8 cellular contexts compared by ENCODE assay signal in the genomic region with DNA sequence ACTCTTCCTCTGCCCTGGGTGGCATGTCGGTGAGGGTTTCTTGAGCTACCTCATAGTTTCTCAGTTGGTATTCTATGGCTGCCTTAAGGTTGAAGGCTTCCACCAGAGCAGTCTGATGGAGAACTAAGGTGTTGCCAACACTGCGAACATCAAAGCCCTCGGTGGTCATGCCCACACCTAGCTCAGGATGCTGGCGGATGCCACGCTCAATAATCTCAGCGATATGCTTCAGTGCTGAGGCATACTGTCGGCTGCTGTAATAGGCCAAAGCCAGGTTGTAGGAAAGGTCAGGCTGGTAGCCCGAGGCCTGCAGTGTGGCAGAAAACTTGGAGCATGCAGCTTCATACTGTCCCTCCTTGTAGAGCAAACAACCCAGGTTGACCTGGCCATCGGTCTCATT.
DNase-seq lines count a peak whose midpoint lies in the region; ATAC-seq, FAIRE-seq and TF ChIP-seq lines count a peak whose summit lies in the region.

No MANE protein-coding gene starts in this region.

- H3K4me1 Mint-ChIP-seq in activated CD4-positive, alpha-beta T cell treated with anti-CD3 and anti-CD28 coated beads, Interleukin-2, amount 10 ng/mL, durations not matched to agents 7 days and 5 days = peaks cover 10% of the 10 kb centered on the region
- H3K4me1 Mint-ChIP-seq in activated naive CD8-positive, alpha-beta T cell treated with anti-CD3 and anti-CD28 coated beads, Interleukin-2, amount 10 ng/mL, durations not matched to agents 7 days and 5 days = no peaks in the 10 kb centered on the region

- no peaks in the 10 kb centered on the region for H3K27me3 Mint-ChIP-seq in activated CD4-positive, alpha-beta T cell treated with anti-CD3 and anti-CD28 coated beads, Interleukin-2, amount 10 ng/mL, durations not matched to agents 7 days and 5 days
- H3K27me3 Mint-ChIP-seq in activated naive CD8-positive, alpha-beta T cell treated with anti-CD3 and anti-CD28 coated beads, Interleukin-2, amount 10 ng/mL, durations not matched to agents 7 days and 5 days = peaks cover 17% of the 10 kb centered on the region

- H3K9ac ChIP-seq in HepG2 (ENCODE audit: insufficient read depth, low read depth, low read length) = peak overlapping the region; percentile 95

- peak overlapping the region; percentile 89 for H3K4me3 Mint-ChIP-seq in activated CD4-positive, alpha-beta T cell treated with anti-CD3 and anti-CD28 coated beads, Interleukin-2, amount 10 ng/mL, durations not matched to agents 7 days and 5 days
- peak overlapping the region; percentile 89 for H3K4me3 Mint-ChIP-seq in activated naive CD8-positive, alpha-beta T cell treated with anti-CD3 and anti-CD28 coated beads, Interleukin-2, amount 10 ng/mL, durations not matched to agents 7 days and 5 days

- no peak for TF ChIP-seq POLR2A in HepG2 (IDR thresholded peaks at IDR 0.05; ENCODE audit: insufficient read depth in 1 of 2, low read depth in 2 of 2, low read length in 2 of 2)
- no peak for TF ChIP-seq POLR2A in testis (IDR thresholded peaks at IDR 0.05)

- no peak for ATAC-seq in activated naive CD8-positive, alpha-beta T cell treated with anti-CD3 and anti-CD28 coated beads, Interleukin-2, amount 10 ng/mL, durations not matched to agents 7 days and 5 days (ENCODE audit: low read depth)
- peak; percentile 2; the same call in 1 of the 3 replicates for ATAC-seq in HepG2
- no peak for ATAC-seq in HG02571 (IDR thresholded peaks at IDR 0.05; ENCODE audit: unreplicated experiment)

- WGBS in HepG2 (ENCODE audit: low lambda C conversion rate) = 84% methylated on average over 9 of the region's 9 CpGs
- 45 to 72% methylated on average over 5 to 8 of the region's 9 CpGs for WGBS in testis, 2 donors

- H4K20me1 ChIP-seq in HepG2 (ENCODE audit: insufficient read depth, low read length) = no peaks in the 10 kb centered on the region

- CTCF ChIA-PET in activated CD4-positive, alpha-beta T cell treated with anti-CD3 and anti-CD28 coated beads, Interleukin-2, amount 10 ng/mL, durations not matched to agents 7 days and 5 days (lab: Charles Lee) = interaction anchor here (0.7 kb wide), 1 partner anchor 71 kb away, joined by 5 read pairs; no protein-coding TSS in a partner anchor
- CTCF ChIA-PET in HepG2 (lab: Yijun Ruan, JAX; ENCODE audit: low intra/inter-chr PET ratio, low total read pairs) = no interaction called here

- H2AFZ ChIP-seq in HepG2 (ENCODE audit: low read length) = no peak overlapping the region

- POLR2A ChIA-PET in activated CD4-positive, alpha-beta T cell treated with anti-CD3 and anti-CD28 coated beads, Interleukin-2, amount 10 ng/mL, durations not matched to agents 7 days and 5 days (lab: Charles Lee) = no interaction called here
- POLR2A ChIA-PET in activated naive CD8-positive, alpha-beta T cell treated with anti-CD3 and anti-CD28 coated beads, Interleukin-2, amount 10 ng/mL, durations not matched to agents 7 days and 5 days (lab: Charles Lee) = no interaction called here
- POLR2A ChIA-PET in HepG2 (lab: Yijun Ruan, JAX) = no interaction called here

- TF ChIP-seq EP300 in HepG2 (IDR thresholded peaks at IDR 0.05; ENCODE audit: low read depth in 2 of 2, low read length in 2 of 2) (no peak), HepG2 (CRISPR knock-in tag; IDR thresholded peaks at IDR 0.05; ENCODE audit: borderline replicate concordance) (no peak)

- H3K36me3 Mint-ChIP-seq in activated CD4-positive, alpha-beta T cell treated with anti-CD3 and anti-CD28 coated beads, Interleukin-2, amount 10 ng/mL, durations not matched to agents 7 days and 5 days (ENCODE audit: low read depth) = no peaks in the 10 kb centered on the region
- peaks cover 2% of the 10 kb centered on the region for H3K36me3 Mint-ChIP-seq in activated naive CD8-positive, alpha-beta T cell treated with anti-CD3 and anti-CD28 coated beads, Interleukin-2, amount 10 ng/mL, durations not matched to agents 7 days and 5 days

- DNase-seq in activated CD4-positive, alpha-beta T cell treated with anti-CD3 and anti-CD28 coated beads, Interleukin-2, amount 10 ng/mL, durations not matched to agents 7 days and 5 days = no peak
- no peak for DNase-seq in activated CD4-positive, alpha-beta T cell treated with anti-CD3 and anti-CD28 coated beads for 48 hours
- no peak for DNase-seq in activated naive CD8-positive, alpha-beta T cell treated with anti-CD3 and anti-CD28 coated beads, Interleukin-2, amount 10 ng/mL, durations not matched to agents 7 days and 5 days
- no peak for DNase-seq in HepG2 (ENCODE audit: low spot score)
- no peak for DNase-seq in testis
- no peak for DNase-seq in RPMI8226
- DNase-seq in NCI-H1417 (lab: John Stamatoyannopoulos, UW) = no peak

- no peaks in the 10 kb centered on the region; a peak in 1 of 5 replicates for H3K27me3 ChIP-seq in HepG2 (ENCODE audit: control insufficient read depth in 1 of 2, insufficient read depth in 2 of 2, low read length in 2 of 2)
- no peaks in the 10 kb centered on the region for H3K27me3 ChIP-seq in testis

- peaks cover 24% of the 10 kb centered on the region for H3K4me1 ChIP-seq in HepG2 (ENCODE audit: insufficient read depth, low read length)
- H3K4me1 ChIP-seq in testis = peaks cover 3% of the 10 kb centered on the region

- intact Hi-C loops in HepG2 (cut with micrococcal nuclease; ENCODE audit: unreplicated experiment) (no loop called here), testis (cut with DNase I; ENCODE audit: low total_unique reads) (no loop called here)

- no peak for TF ChIP-seq CTCF in HepG2 (CRISPR knock-in tag; IDR thresholded peaks at IDR 0.05)
- TF ChIP-seq CTCF in testis (IDR thresholded peaks at IDR 0.05) = no peak

- H3K4me3 ChIP-seq in HepG2 (replicated peaks in 1 of 3; ENCODE audit: insufficient read depth in 1 of 3, low read depth in 2 of 3, low read length in 3 of 3) (peak overlapping the region; percentile 78 to 84 (median 78)), testis (peak overlapping the region; percentile 76 to 95)

- no peaks in the 10 kb centered on the region for H3K36me3 ChIP-seq in HepG2 (replicated peaks in 1 of 2; ENCODE audit: control insufficient read depth in 1 of 2, insufficient read depth in 2 of 2, low read length in 2 of 2)
- H3K36me3 ChIP-seq in testis (ENCODE audit: low read depth, missing control alignments) = no peaks in the 10 kb centered on the region

- no peak for TF ChIP-seq RAD21 in HepG2 (CRISPR knock-in tag; IDR thresholded peaks at IDR 0.05)

- H3K27ac ChIP-seq in HepG2 (ENCODE audit: extremely low read length, insufficient read depth, low read length) (peak overlapping the region; percentile 92), testis (peak overlapping the region; percentile 96 to 99)

- peak overlapping the region; percentile 97 for H3K27ac Mint-ChIP-seq in activated CD4-positive, alpha-beta T cell treated with anti-CD3 and anti-CD28 coated beads, Interleukin-2, amount 10 ng/mL, durations not matched to agents 7 days and 5 days
- peak overlapping the region; percentile 94 for H3K27ac Mint-ChIP-seq in activated naive CD8-positive, alpha-beta T cell treated with anti-CD3 and anti-CD28 coated beads, Interleukin-2, amount 10 ng/mL, durations not matched to agents 7 days and 5 days

- FAIRE-seq in HepG2 (lab: Jason Lieb, UNC) = no peak

- in situ Hi-C loops in HepG2 (cut with HindIII; ENCODE audit: extremely low pct_ligation_motif_present, low pct_unique_long_range_greater_than_20kb) = no loop called here

- H3K4me2 ChIP-seq in HepG2 (ENCODE audit: low read depth, low read length) = peak overlapping the region; percentile 84

- no TSS peak for BruUV-seq in HepG2 (replicated peaks; lab: Mats Ljungman, UMichigan)

- no peaks in the 10 kb centered on the region for H3K79me2 ChIP-seq in HepG2 (ENCODE audit: insufficient read depth, low read length)

- no peaks in the 10 kb centered on the region for H3K9me3 Mint-ChIP-seq in activated CD4-positive, alpha-beta T cell treated with anti-CD3 and anti-CD28 coated beads, Interleukin-2, amount 10 ng/mL, durations not matched to agents 7 days and 5 days
- peaks cover 5% of the 10 kb centered on the region for H3K9me3 Mint-ChIP-seq in activated naive CD8-positive, alpha-beta T cell treated with anti-CD3 and anti-CD28 coated beads, Interleukin-2, amount 10 ng/mL, durations not matched to agents 7 days and 5 days

- H3K9me3 ChIP-seq in HepG2 (ENCODE audit: low read length) = no peaks in the 10 kb centered on the region
- H3K9me3 ChIP-seq in testis = no peaks in the 10 kb centered on the region

TF ChIP-seq in HepG2, 621 proteins besides CTCF, POLR2A, EP300 and RAD21 (continues in another document):
- TF ChIP-seq ZBTB4 (CRISPR knock-in tag; IDR thresholded peaks at IDR 0.05; ENCODE audit: borderline replicate concordance) = peak; percentile 2; the same call in 1 of the 2 replicates
- no peak for TF ChIP-seq NFE2L2 (IDR thresholded peaks at IDR 0.05; ENCODE audit: low read length)
- TF ChIP-seq MED13 (CRISPR knock-in tag; IDR thresholded peaks at IDR 0.05) = no peak
